Comparison of ENCODE assay signal across 16 cellular contexts in the genomic region with DNA sequence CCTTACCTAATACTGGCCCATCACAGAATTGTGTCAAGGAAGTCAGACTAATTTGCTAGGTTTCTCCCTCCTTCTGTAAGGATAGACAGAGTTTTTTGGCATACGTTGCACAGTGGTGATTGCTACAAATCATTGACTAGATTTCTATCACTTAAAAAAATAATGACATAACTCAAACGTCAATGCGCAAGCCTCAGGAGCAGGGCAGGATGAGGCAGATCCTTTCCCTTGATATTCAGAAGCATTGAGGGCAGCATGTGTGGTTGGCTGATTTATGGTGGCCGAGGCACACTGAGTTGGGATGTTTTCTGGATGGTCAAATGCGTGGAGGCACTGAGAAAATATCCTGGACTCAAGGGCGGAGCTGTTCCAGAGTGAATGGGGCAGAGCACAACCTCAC. TPM values are rescaled to one million over a fixed set of nuclear protein-coding genes. Genes with fewer than 3 reads are reported as not detected.
"Had no signal": no experiment of that assay in that cellular context is flagged by ENCODE, and none has a peak within 500 bp of the region (broad histone marks: within the 10 kb centered on the region; RNA-seq: fewer than 3 reads in every experiment).

No MANE protein-coding gene starts in this region.

- H3K27me3 ChIP-seq: cardiac muscle cell had no signal

- H3K4me3 ChIP-seq: cardiac muscle cell, thoracic aorta had no signal

- H3K27ac ChIP-seq: cardiac muscle cell, parathyroid adenoma had no signal

- H3K36me3 ChIP-seq: cardiac muscle cell, thoracic aorta had no signal

- H3K9me3 ChIP-seq: thoracic aorta had no signal

- ATAC-seq: naive thymus-derived CD8-positive, alpha-beta T cell; WTC11 had no signal

- FAIRE-seq: colon, TTC549 had no signal

- DNase-seq: activated CD4-positive, alpha-beta memory T cell treated with anti-CD3 and anti-CD28 coated beads, Interleukin-2, amount 10 ng/mL, durations not matched to agents 7 days and 5 days; activated CD4-positive, alpha-beta T cell treated with anti-CD3 and anti-CD28 coated beads for 4 hours; activated naive CD4-positive, alpha-beta T cell treated with anti-CD3 and anti-CD28 coated beads, Interleukin-2, amount 50 U/mL, for 16 hours; activated T-cell treated with anti-CD3 and anti-CD28 coated beads, Interleukin-2, amount 50 U/mL, for 24 hours; head of caudate nucleus; left colon; naive thymus-derived CD8-positive, alpha-beta T cell; stimulated activated CD4-positive, alpha-beta T cell treated with anti-CD3 and anti-CD28 coated beads, Interleukin-12 subunit alpha, Interleukin-12 subunit beta, amount 100 ng/mL, for 4 hours; stimulated activated CD4-positive, alpha-beta T cell treated with anti-CD3 and anti-CD28 coated beads, Interleukin-2, amount 100 ng/mL, for 24 hours; T-helper 2 cell had no signal

- H3K4me1 ChIP-seq: parathyroid adenoma had no signal

RNA-seq across cellular contexts. Expression of a gene that starts 14.4 kb away (rescaled TPM):
- total RNA-seq: naive thymus-derived CD8-positive, alpha-beta T cell had no signal
- polyA plus RNA-seq: naive thymus-derived CD8-positive, alpha-beta T cell had no signal
